In the genomic region with DNA sequence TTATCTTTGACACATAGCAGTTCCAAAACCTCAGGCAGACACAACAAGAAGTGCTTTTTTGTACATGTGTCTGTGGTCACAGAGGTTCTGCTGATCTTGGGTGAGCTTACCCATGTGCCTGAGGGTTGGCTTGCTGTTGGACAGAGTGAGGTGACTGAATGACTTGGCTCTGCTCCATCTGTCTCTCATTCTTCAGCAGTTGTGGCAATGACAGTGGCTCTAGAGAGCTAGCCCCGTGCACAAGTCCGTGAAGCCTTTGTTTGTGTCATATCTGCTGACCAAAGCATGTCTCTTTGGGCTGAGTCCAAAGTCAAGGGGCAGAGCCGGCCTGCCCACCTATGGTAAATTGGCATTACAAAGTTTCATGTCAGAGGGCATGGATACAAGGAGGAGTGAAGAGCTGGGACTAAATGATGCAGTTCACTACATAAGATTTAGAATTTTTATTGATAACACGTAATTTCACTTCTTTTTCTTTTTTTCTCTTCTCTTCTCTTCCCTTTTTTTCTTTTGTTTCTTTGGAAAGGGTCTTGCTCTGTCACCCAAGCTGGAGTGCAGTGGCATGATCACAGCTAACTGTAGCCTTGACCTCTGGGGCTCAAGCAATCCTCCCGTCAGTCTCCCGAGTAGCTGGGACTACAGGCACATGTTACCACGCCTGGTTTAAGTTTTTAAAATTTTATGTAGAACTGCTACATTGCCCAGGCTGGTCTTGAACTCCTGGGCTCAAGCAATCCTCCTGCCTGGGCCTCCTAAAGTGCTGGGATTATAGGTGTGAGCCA, we compare ENCODE assay signal across 15 cellular contexts.
DNase-seq lines count a peak whose midpoint lies in the region; ATAC-seq, FAIRE-seq and TF ChIP-seq lines count a peak whose summit lies in the region.
"Had no signal": no experiment of that assay in that cellular context is flagged by ENCODE, and none has a peak within 500 bp of the region (broad histone marks: within the 10 kb centered on the region; RNA-seq: fewer than 3 reads in every experiment).

No MANE protein-coding gene starts in this region.

- WGBS in HepG2 (ENCODE audit: low lambda C conversion rate), result 28% methylated on average over 5 of the region's 7 CpGs

- H3K9ac ChIP-seq in HepG2 (ENCODE audit: insufficient read depth, low read depth, low read length), result peak overlapping the region; percentile 16

- no peaks in the 10 kb centered on the region for H3K9me3 ChIP-seq in BE2C
- no peaks in the 10 kb centered on the region for H3K9me3 ChIP-seq in HepG2 (ENCODE audit: low read length)

- POLR2A ChIA-PET in HepG2 (lab: Yijun Ruan, JAX), result interaction anchor here (1.3 to 2.9 kb wide), 3 partner anchors 9 to 78 kb away, joined by 4 to 50 read pairs (median 8); partner anchors contain the start of gene ITPR1

- in situ Hi-C loops in HepG2 (cut with HindIII; ENCODE audit: extremely low pct_ligation_motif_present, low pct_unique_long_range_greater_than_20kb), result loop anchor here (10.0 kb wide), 1 partner anchor 216 kb away; no protein-coding TSS in a partner anchor

- H3K4me1 ChIP-seq in BE2C, result no peaks in the 10 kb centered on the region; the same call in 1 of the 2 replicates
- peaks cover 41% of the 10 kb centered on the region for H3K4me1 ChIP-seq in HepG2 (ENCODE audit: insufficient read depth, low read length)

- no TSS peak for BruUV-seq in HepG2 (replicated peaks; lab: Mats Ljungman, UMichigan)

- H4K20me1 ChIP-seq in HepG2 (ENCODE audit: insufficient read depth, low read length), result no peaks in the 10 kb centered on the region

- intact Hi-C loops in HepG2 (cut with micrococcal nuclease; ENCODE audit: unreplicated experiment), result loop anchor here (1.0 to 2.0 kb wide), 7 partner anchors 38 to 220 kb away; partner anchors contain the start of gene ITPR1

- TF ChIP-seq EP300 in HepG2 (IDR thresholded peaks at IDR 0.05; ENCODE audit: low read depth in 2 of 2, low read length in 2 of 2), result 0 out of 4 replicates have a peak, but pooled peaks of 1 of the 2 experiments have one; percentile 3
- TF ChIP-seq EP300 in HepG2 (CRISPR knock-in tag; IDR thresholded peaks at IDR 0.05; ENCODE audit: borderline replicate concordance), result 0 out of 2 replicates have a peak, but pooled peaks have one; percentile 27

- TF ChIP-seq CTCF in BE2C (IDR thresholded peaks at IDR 0.05; ENCODE audit: low read depth, low read length) (no peak), HepG2 (CRISPR knock-in tag; IDR thresholded peaks at IDR 0.05) (no peak)

- CTCF ChIA-PET in HepG2 (lab: Yijun Ruan, JAX; ENCODE audit: low intra/inter-chr PET ratio, low total read pairs), result interaction anchor here (1.1 to 1.2 kb wide), 2 partner anchors 63 to 220 kb away, joined by 3 to 12 read pairs; no protein-coding TSS in a partner anchor

- H3K4me2 ChIP-seq in HepG2 (ENCODE audit: low read depth, low read length), result peak overlapping the region; percentile 72

- H3K27me3 ChIP-seq in BE2C (no peaks in the 10 kb centered on the region), HepG2 (ENCODE audit: control insufficient read depth in 1 of 2, insufficient read depth in 2 of 2, low read length in 2 of 2) (no peaks in the 10 kb centered on the region)
- H3K27me3 ChIP-seq: brain microvascular endothelial cell had no signal

- H3K79me2 ChIP-seq in HepG2 (ENCODE audit: insufficient read depth, low read length), result no peaks in the 10 kb centered on the region

- peak overlapping the region; percentile 73 for H3K27ac ChIP-seq in HepG2 (ENCODE audit: extremely low read length, insufficient read depth, low read length)
- H3K27ac ChIP-seq: brain microvascular endothelial cell had no signal

- H2AFZ ChIP-seq in HepG2 (ENCODE audit: low read length), result peak overlapping the region; percentile 45

- no peak for TF ChIP-seq POLR2A in HepG2 (IDR thresholded peaks at IDR 0.05; ENCODE audit: insufficient read depth in 1 of 2, low read depth in 2 of 2, low read length in 2 of 2)
- TF ChIP-seq POLR2A in erythroblast (IDR thresholded peaks at IDR 0.05; ENCODE audit: low read length), result no peak

- peak; percentile 90 for FAIRE-seq in HepG2 (lab: Jason Lieb, UNC)
- FAIRE-seq: frontal cortex had no signal

- peak; percentile 60 for ATAC-seq in GM21786 (IDR thresholded peaks at IDR 0.05; ENCODE audit: unreplicated experiment)
- peak; percentile 86 for ATAC-seq in HepG2
- ATAC-seq in GM19455 (IDR thresholded peaks at IDR 0.05; ENCODE audit: unreplicated experiment), result no peak

- DNase-seq in BE2C (peak; percentile 28), OCI-M1 (lab: John Stamatoyannopoulos, UW) (peak; percentile 93), HepG2 (ENCODE audit: low spot score) (peak; percentile 85), NCI-H1105 treated with DMSO at 0.1 percent for 48 hours (lab: John Stamatoyannopoulos, UW) (no peak), erythroblast (lab: John Stamatoyannopoulos, UW) (no peak), HK-2 (ENCODE audit: unreplicated experiment) (no peak)
- DNase-seq: activated CD4-positive, alpha-beta T cell treated with anti-CD3 and anti-CD28 coated beads, Interleukin-2, amount 50 U/mL, for 48 hours; activated gamma-delta T cell; brain microvascular endothelial cell; DMS53; NCI-H1930; T-helper 9 cell had no signal

- H3K36me3 ChIP-seq in BE2C, result no peaks in the 10 kb centered on the region
- no peaks in the 10 kb centered on the region for H3K36me3 ChIP-seq in HepG2 (replicated peaks in 1 of 2; ENCODE audit: control insufficient read depth in 1 of 2, insufficient read depth in 2 of 2, low read length in 2 of 2)
- H3K36me3 ChIP-seq: brain microvascular endothelial cell had no signal

- H3K4me3 ChIP-seq in BE2C (ENCODE audit: low read depth, low read length) (no peak overlapping the region), HepG2 (replicated peaks in 1 of 3; ENCODE audit: insufficient read depth in 1 of 3, low read depth in 2 of 3, low read length in 3 of 3) (peak overlapping the region in 1 of 3 experiments; percentile 32; a peak in 2 of 6 replicates)

- no peak for TF ChIP-seq RAD21 in HepG2 (CRISPR knock-in tag; IDR thresholded peaks at IDR 0.05)

TF ChIP-seq in HepG2, 621 proteins besides CTCF, POLR2A, EP300 and RAD21 (continues in another document):
- TF ChIP-seq RNF219 (CRISPR knock-in tag; IDR thresholded peaks at IDR 0.05), result no peak
- no peak for TF ChIP-seq BCLAF1 (IDR thresholded peaks at IDR 0.05)
- TF ChIP-seq CSRNP1 (CRISPR knock-in tag; IDR thresholded peaks at IDR 0.05), result no peak
- peak; percentile 53 for TF ChIP-seq BHLHE40 (IDR thresholded peaks at IDR 0.05; ENCODE audit: low read length)
- TF ChIP-seq ZFP62 (CRISPR knock-in tag; IDR thresholded peaks at IDR 0.05), result no peak
- TF ChIP-seq THAP11 (CRISPR knock-in tag; IDR thresholded peaks at IDR 0.05), result peak; percentile 33; the same call in 1 of the 2 replicates
- TF ChIP-seq BCL6 (CRISPR knock-in tag; IDR thresholded peaks at IDR 0.05), result peak; percentile 52
- no peak for TF ChIP-seq MXD3 (CRISPR knock-in tag; IDR thresholded peaks at IDR 0.05)

Comparison
In these comparisons a context has a peak if more than half of its experiments do, and no peak if none do; other contexts are left out.
1. DNase-seq: peak in BE2C (single experiment), OCI-M1 (single experiment) and HepG2 (single experiment); none in NCI-H1105 treated with DMSO at 0.1 percent for 48 hours (single experiment), erythroblast (0 of 2) and HK-2 (single experiment).